Comparison of ENCODE assay signal across 18 cellular contexts in genomic region chr3:18544135-18544534, GRCh38.
"Had no signal": no experiment of that assay in that cellular context is flagged by ENCODE, and none has a peak within 500 bp of the region (broad histone marks: within the 10 kb centered on the region; RNA-seq: fewer than 3 reads in every experiment).

No MANE protein-coding gene starts in this region.

- H3K36me3 Mint-ChIP-seq: brain; neural progenitor cell; stimulated activated effector memory CD8-positive, alpha-beta T cell treated with anti-CD3 and anti-CD28 coated beads, Interleukin-12 subunit alpha, Interleukin-12 subunit beta, amount 100 ng/mL, for 72 hours had no signal

- H3K36me3 ChIP-seq: colonic mucosa, neural progenitor cell, ovary, thoracic aorta had no signal

- H3K27me3 ChIP-seq: colonic mucosa, neural progenitor cell, ovary had no signal

- H3K4me3 Mint-ChIP-seq: activated B cell treated with CpG ODN at 0.5 μM for 24 hours; activated CD4-positive, alpha-beta T cell treated with anti-CD3 and anti-CD28 coated beads, Interleukin-2, amount 10 ng/mL, durations not matched to agents 24 days and 14 days; activated CD8-positive, alpha-beta T cell treated with anti-CD3 and anti-CD28 coated beads, Interleukin-2, amount 10 ng/mL, durations not matched to agents 7 days and 5 days; activated naive CD8-positive, alpha-beta T cell treated with anti-CD3 and anti-CD28 coated beads for 36 hours; brain; neural progenitor cell; stimulated activated effector memory CD8-positive, alpha-beta T cell treated with anti-CD3 and anti-CD28 coated beads, Interleukin-12 subunit alpha, Interleukin-12 subunit beta, amount 100 ng/mL, for 72 hours had no signal

- H3K27ac Mint-ChIP-seq: activated B cell treated with CpG ODN at 0.5 μM for 24 hours; activated CD4-positive, alpha-beta T cell treated with anti-CD3 and anti-CD28 coated beads, Interleukin-2, amount 10 ng/mL, durations not matched to agents 24 days and 14 days; activated CD8-positive, alpha-beta T cell treated with anti-CD3 and anti-CD28 coated beads, Interleukin-2, amount 10 ng/mL, durations not matched to agents 7 days and 5 days; activated naive CD8-positive, alpha-beta T cell treated with anti-CD3 and anti-CD28 coated beads for 36 hours; brain; neural progenitor cell; stimulated activated effector memory CD8-positive, alpha-beta T cell treated with anti-CD3 and anti-CD28 coated beads, Interleukin-12 subunit alpha, Interleukin-12 subunit beta, amount 100 ng/mL, for 72 hours had no signal

- H3K4me1 Mint-ChIP-seq: activated B cell treated with CpG ODN at 0.5 μM for 24 hours; activated CD4-positive, alpha-beta T cell treated with anti-CD3 and anti-CD28 coated beads, Interleukin-2, amount 10 ng/mL, durations not matched to agents 24 days and 14 days; activated naive CD8-positive, alpha-beta T cell treated with anti-CD3 and anti-CD28 coated beads for 36 hours; brain had no signal

- ATAC-seq: activated CD8-positive, alpha-beta T cell treated with anti-CD3 and anti-CD28 coated beads, Interleukin-2, amount 10 ng/mL, durations not matched to agents 7 days and 5 days; esophagus mucosa; left lobe of liver; sciatic nerve; stimulated activated effector memory CD8-positive, alpha-beta T cell treated with anti-CD3 and anti-CD28 coated beads, Interleukin-12 subunit alpha, Interleukin-12 subunit beta, amount 100 ng/mL, for 72 hours had no signal

- H3K4me3 ChIP-seq: colonic mucosa, neural progenitor cell, ovary, thoracic aorta had no signal

- H3K27me3 Mint-ChIP-seq: activated B cell treated with CpG ODN at 0.5 μM for 24 hours; activated CD4-positive, alpha-beta T cell treated with anti-CD3 and anti-CD28 coated beads, Interleukin-2, amount 10 ng/mL, durations not matched to agents 24 days and 14 days; activated naive CD8-positive, alpha-beta T cell treated with anti-CD3 and anti-CD28 coated beads for 36 hours had no signal

- H3K9me3 Mint-ChIP-seq: brain, neural progenitor cell had no signal

- DNase-seq: activated B cell treated with CpG ODN at 0.5 μM for 24 hours; activated CD4-positive, alpha-beta T cell treated with anti-CD3 and anti-CD28 coated beads, Interleukin-2, amount 10 ng/mL, durations not matched to agents 24 days and 14 days; activated CD8-positive, alpha-beta memory T cell treated with anti-CD3 and anti-CD28 coated beads, Interleukin-2, amount 50 U/mL, for 4 hours; activated CD8-positive, alpha-beta T cell treated with anti-CD3 and anti-CD28 coated beads, Interleukin-2, amount 10 ng/mL, durations not matched to agents 7 days and 5 days; activated naive CD8-positive, alpha-beta T cell treated with anti-CD3 and anti-CD28 coated beads for 36 hours; central memory CD4-positive, alpha-beta T cell; colonic mucosa; islet precursor cell; ovary; stimulated activated CD4-positive, alpha-beta T cell treated with anti-CD3 and anti-CD28 coated beads, Interleukin-2, amount 100 ng/mL, for 24 hours; T1000 had no signal
